ENCODE assay signal across 1 cellular context in genomic region chr19:18433039-18433691, GRCh38.
TF ChIP-seq lines count a peak whose summit lies in the region.

No MANE protein-coding gene starts in this region.

TF ChIP-seq in HEK293, 187 proteins besides CTCF, POLR2A, EP300 and RAD21 (continued from another document and continues in another):
- TF ChIP-seq MYNN (tag by site-specific recombination; IDR thresholded peaks at IDR 0.05; ENCODE audit: borderline replicate concordance) (no peak), ZFP37 (tag by site-specific recombination; IDR thresholded peaks at IDR 0.05) (peak; percentile 91), IKZF3 (tag by site-specific recombination; IDR thresholded peaks at IDR 0.05) (peak; percentile 72), ZBTB48 (tag by site-specific recombination; IDR thresholded peaks at IDR 0.05) (peak; percentile 96), ZNF239 (tag by site-specific recombination; IDR thresholded peaks at IDR 0.05) (peak; percentile 68; the same call in 1 of the 2 replicates), ZNF223 (tag by site-specific recombination; IDR thresholded peaks at IDR 0.05) (no peak), ZNF555 (tag by site-specific recombination; conservative IDR thresholded peaks at IDR 0.05) (no peak), ELK4 (IDR thresholded peaks at IDR 0.05; ENCODE audit: borderline replicate concordance, low read depth, low read length) (no peak), YY1 (tag by site-specific recombination; IDR thresholded peaks at IDR 0.05) (peak; percentile 91), ZSCAN5A (tag by site-specific recombination; IDR thresholded peaks at IDR 0.05) (0 out of 2 replicates have a peak, but pooled peaks have one; percentile 49), ZNF266 (tag by site-specific recombination; IDR thresholded peaks at IDR 0.05; ENCODE audit: low read depth) (no peak), ZNF626 (tag by site-specific recombination; IDR thresholded peaks at IDR 0.05) (no peak), KLF8 (tag by site-specific recombination; IDR thresholded peaks at IDR 0.05) (peak; percentile 96), ZEB2 (tag by site-specific recombination; IDR thresholded peaks at IDR 0.05) (peak; percentile 92), HIC1 (tag by site-specific recombination; IDR thresholded peaks at IDR 0.05) (peak; percentile 81; the same call in 1 of the 2 replicates), PATZ1 (tag by site-specific recombination; IDR thresholded peaks at IDR 0.05) (peak; percentile 99), KLF17 (tag by site-specific recombination; IDR thresholded peaks at IDR 0.05) (no peak; the same call in none of the 2 replicates), ZNF704 (tag by site-specific recombination; IDR thresholded peaks at IDR 0.05) (no peak), ZNF501 (tag by site-specific recombination; IDR thresholded peaks at IDR 0.05) (peak; percentile 94), SCRT2 (tag by site-specific recombination; IDR thresholded peaks at IDR 0.05) (0 out of 2 replicates have a peak, but pooled peaks have one; percentile 20), ZNF214 (tag by site-specific recombination; IDR thresholded peaks at IDR 0.05; ENCODE audit: borderline replicate concordance) (no peak), HOXC10 (CRISPR knock-in tag; IDR thresholded peaks at IDR 0.05) (no peak), HOXA7 (CRISPR knock-in tag; IDR thresholded peaks at IDR 0.05; ENCODE audit: borderline replicate concordance) (no peak), AEBP2 (tag by site-specific recombination; IDR thresholded peaks at IDR 0.05; ENCODE audit: borderline replicate concordance) (peak; percentile 45; the same call in 1 of the 2 replicates), ZNF280D (tag by site-specific recombination; IDR thresholded peaks at IDR 0.05) (no peak), ZNF692 (tag by site-specific recombination; IDR thresholded peaks at IDR 0.05) (peak; percentile 86), ZNF658 (tag by site-specific recombination; IDR thresholded peaks at IDR 0.05) (no peak), ZNF202 (tag by site-specific recombination; IDR thresholded peaks at IDR 0.05; ENCODE audit: borderline replicate concordance) (no peak), KLF7 (tag by site-specific recombination; IDR thresholded peaks at IDR 0.05; ENCODE audit: borderline replicate concordance) (0 out of 2 replicates have a peak, but pooled peaks have one; percentile 34), ZNF639 (tag by site-specific recombination; IDR thresholded peaks at IDR 0.05) (0 out of 2 replicates have a peak, but pooled peaks have one; percentile 54), ZNF791 (tag by site-specific recombination; IDR thresholded peaks at IDR 0.05) (no peak), ZBTB6 (tag by site-specific recombination; IDR thresholded peaks at IDR 0.05) (peak; percentile 98), ZNF677 (tag by site-specific recombination; IDR thresholded peaks at IDR 0.05) (no peak), ZNF76 (tag by site-specific recombination; IDR thresholded peaks at IDR 0.05; ENCODE audit: borderline replicate concordance, low read depth) (peak; percentile 71), ZNF544 (tag by site-specific recombination; IDR thresholded peaks at IDR 0.05) (no peak), ATF2 (tag by site-specific recombination; IDR thresholded peaks at IDR 0.05; ENCODE audit: low read depth) (no peak), ZNF121 (tag by site-specific recombination; IDR thresholded peaks at IDR 0.05) (no peak), ZFHX2 (tag by site-specific recombination; conservative IDR thresholded peaks at IDR 0.05) (peak; percentile 99)
